8 cellular contexts compared by ENCODE assay signal in genomic region chr1:246566808-246567154, GRCh38. TPM values are rescaled to one million over a fixed set of nuclear protein-coding genes. Genes with fewer than 3 reads are reported as not detected.
DNase-seq lines count a peak whose midpoint lies in the region; ATAC-seq and TF ChIP-seq lines count a peak whose summit lies in the region.

No MANE protein-coding gene starts in this region.

- intact Hi-C loops in vagina (cut with DNase I) = loop anchor here (10.0 kb wide), 1 partner anchor 118 kb away; no protein-coding TSS in a partner anchor

- no peaks in the 10 kb centered on the region for H3K27me3 ChIP-seq in Peyer's patch
- H3K27me3 ChIP-seq in endocrine pancreas (ENCODE audit: control insufficient read depth, insufficient read depth, low read length) = no peaks in the 10 kb centered on the region
- no peaks in the 10 kb centered on the region for H3K27me3 ChIP-seq in muscle layer of duodenum (ENCODE audit: low read depth, low read length)
- H3K27me3 ChIP-seq in vagina = no peaks in the 10 kb centered on the region

- H3K9me3 ChIP-seq in Peyer's patch = no peaks in the 10 kb centered on the region
- H3K9me3 ChIP-seq in endocrine pancreas (ENCODE audit: control insufficient read depth, low read length) = no peaks in the 10 kb centered on the region
- H3K9me3 ChIP-seq in muscle layer of duodenum (ENCODE audit: control insufficient read depth in 1 of 2, low read length in 2 of 2) = no peaks in the 10 kb centered on the region
- H3K9me3 ChIP-seq in vagina = no peaks in the 10 kb centered on the region

- peak; percentile 25 for ATAC-seq in HG02852 (IDR thresholded peaks at IDR 0.05; ENCODE audit: unreplicated experiment)

- DNase-seq in stimulated activated CD8-positive, alpha-beta memory T cell treated with anti-CD3 and anti-CD28 coated beads, Interleukin-15, amount 100 ng/mL, for 1 hour (ENCODE audit: low read depth) = peak; percentile 2
- no peak for DNase-seq in stimulated activated CD8-positive, alpha-beta memory T cell treated with anti-CD3 and anti-CD28 coated beads, Interleukin-4, amount 100 ng/mL, for 48 hours
- DNase-seq in Peyer's patch (peak in 2 of 3 donors; percentile 72 to 76), vagina (ENCODE audit: extremely low spot score in 2 of 2) (no peak), EL (no peak)

- peaks cover 0 to 13% (median 0%) of the 10 kb centered on the region in 3 donors for H3K36me3 ChIP-seq in Peyer's patch
- H3K36me3 ChIP-seq in endocrine pancreas (ENCODE audit: control insufficient read depth, insufficient read depth, low read length) = no peaks in the 10 kb centered on the region
- H3K36me3 ChIP-seq in muscle layer of duodenum (ENCODE audit: control insufficient read depth in 1 of 2, insufficient read depth in 2 of 2, low read length in 2 of 2) = peaks cover 0 to 29% of the 10 kb centered on the region in 2 donors
- H3K36me3 ChIP-seq in vagina = peaks cover 0 to 14% of the 10 kb centered on the region in 2 donors

- H3K4me3 ChIP-seq in Peyer's patch (peak overlapping the region; percentile 75 to 99 (median 88)), endocrine pancreas (ENCODE audit: control insufficient read depth, insufficient read depth, low read length) (peak overlapping the region; percentile 90), muscle layer of duodenum (ENCODE audit: low read depth in 1 of 2, low read length in 2 of 2) (peak overlapping the region; percentile 94 to 96), vagina (peak overlapping the region; percentile 92 to 96)

- H3K9ac ChIP-seq in endocrine pancreas (ENCODE audit: control insufficient read depth, insufficient read depth, low read length) = peak overlapping the region; percentile 56

- H3K27ac ChIP-seq in Peyer's patch (peak overlapping the region; percentile 92 to 98 (median 96)), muscle layer of duodenum (ENCODE audit: low read length) (peak overlapping the region; percentile 95), vagina (peak overlapping the region; percentile 98)

- TF ChIP-seq POLR2A in Peyer's patch (IDR thresholded peaks at IDR 0.05) (no peak), vagina (IDR thresholded peaks at IDR 0.05) (no peak)

- peaks cover 0 to 56% (median 9%) of the 10 kb centered on the region in 4 donors for H3K4me1 ChIP-seq in Peyer's patch
- H3K4me1 ChIP-seq in endocrine pancreas (ENCODE audit: control insufficient read depth, insufficient read depth, low read length) = peaks cover 21% of the 10 kb centered on the region
- H3K4me1 ChIP-seq in muscle layer of duodenum (ENCODE audit: control insufficient read depth in 1 of 2, insufficient read depth in 2 of 2, low read length in 2 of 2) = peaks cover 16 to 33% of the 10 kb centered on the region in 2 donors
- peaks cover 48% of the 10 kb centered on the region for H3K4me1 ChIP-seq in vagina

- no peak for TF ChIP-seq CTCF in Peyer's patch (IDR thresholded peaks at IDR 0.05)
- no peak for TF ChIP-seq CTCF in vagina (IDR thresholded peaks at IDR 0.05)

RNA-seq across cellular contexts. Expression of gene CNST, which starts 0.5 kb away (rescaled TPM):
- total RNA-seq in Peyer's patch = 10 to 100 TPM; 62.0 to 75.7 (median 69.8) TPM
- 20.6 TPM for total RNA-seq in vagina

RNA-seq across cellular contexts. Expression of gene TFB2M, which starts 0.7 kb away (rescaled TPM):
- 1 to 10 TPM; 5.6 to 8.4 (median 6.5) TPM for total RNA-seq in Peyer's patch
- total RNA-seq in vagina = 6.9 TPM

RNA-seq across cellular contexts. Expression of gene SMYD3, which starts 59.7 kb away (rescaled TPM):
- total RNA-seq in Peyer's patch (10 to 100 TPM; 19.8 to 55.3 (median 26.9) TPM), vagina (22.3 TPM)

Comparison
In these comparisons a context has a peak if more than half of its experiments do, and no peak if none do; other contexts are left out.
1. DNase-seq: peak in stimulated activated CD8-positive, alpha-beta memory T cell treated with anti-CD3 and anti-CD28 coated beads, Interleukin-15, amount 100 ng/mL, for 1 hour (single experiment) and Peyer's patch (2 of 3); none in stimulated activated CD8-positive, alpha-beta memory T cell treated with anti-CD3 and anti-CD28 coated beads, Interleukin-4, amount 100 ng/mL, for 48 hours (single experiment), vagina (0 of 2) and EL (single experiment).
2. Peak in every context shown above with its lines, with median percentiles within 50 percentile points of each other: H3K27ac ChIP-seq and H3K4me3 ChIP-seq.